Comparison of ENCODE assay signal across 12 cellular contexts in the genomic region with DNA sequence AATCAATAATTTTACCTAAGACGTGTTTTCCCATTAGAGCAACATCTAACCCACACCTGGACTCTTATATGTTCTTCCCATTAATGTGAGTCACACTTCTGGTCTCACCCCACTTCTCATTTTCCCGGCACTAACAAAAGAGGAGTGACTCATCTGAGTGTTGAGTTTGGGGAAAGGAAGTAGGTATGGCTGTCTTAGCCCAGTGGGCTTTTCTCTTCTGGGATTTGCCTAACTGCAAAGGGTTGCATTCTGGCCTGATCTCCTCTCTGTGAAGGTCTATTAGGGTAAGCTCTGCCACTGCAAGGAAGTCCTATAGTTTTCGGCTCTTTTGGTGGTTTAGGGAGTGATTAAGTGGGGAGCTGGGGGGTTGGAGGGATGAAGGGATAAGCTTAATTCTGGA.
DNase-seq lines count a peak whose midpoint lies in the region; ATAC-seq and TF ChIP-seq lines count a peak whose summit lies in the region.
"Had no signal": no experiment of that assay in that cellular context is flagged by ENCODE, and none has a peak within 500 bp of the region (broad histone marks: within the 10 kb centered on the region; RNA-seq: fewer than 3 reads in every experiment).

No MANE protein-coding gene starts in this region.

- TF ChIP-seq CTCF in dorsolateral prefrontal cortex (IDR thresholded peaks at IDR 0.05 in 54 of 56, conservative IDR thresholded peaks at IDR 0.05 in 2 of 56; ENCODE audit: low read depth in 1 of 56, partially characterized antibody in 56 of 56), result no peak

- peaks cover 1% of the 10 kb centered on the region for H3K9me3 Mint-ChIP-seq in activated T-helper 17 cell treated with anti-CD3 and anti-CD28 coated beads, Interleukin-2, amount 50 U/mL, for 72 hours
- H3K9me3 Mint-ChIP-seq: HFFc6 had no signal

- H3K4me3 Mint-ChIP-seq in activated T-helper 17 cell treated with anti-CD3 and anti-CD28 coated beads, Interleukin-2, amount 50 U/mL, for 72 hours, result no peak overlapping the region
- H3K4me3 Mint-ChIP-seq: HFFc6; stimulated activated memory B cell treated with anti-CD40 and anti-IgM and Interleukin-4, amounts not matched to agents 10 μg/mL and 1 μg/mL and 100 μg/mL, for 72 hours had no signal

- DNase-seq in COLO668 (lab: John Stamatoyannopoulos, UW; ENCODE audit: unreplicated experiment) (peak; percentile 15), HK-2 (ENCODE audit: unreplicated experiment) (peak; percentile 3), iris pigment epithelial cell (ENCODE audit: low read depth) (peak; percentile 73), NCI-H1436 (lab: John Stamatoyannopoulos, UW) (no peak), C1 segment of cervical spinal cord (lab: John Stamatoyannopoulos, UW) (no peak), dorsolateral prefrontal cortex (no peak)
- DNase-seq: heart left ventricle, HFFc6, NCI-H146 had no signal

- no peak overlapping the region for H3K4me3 ChIP-seq in dorsolateral prefrontal cortex
- H3K4me3 ChIP-seq: heart left ventricle had no signal

- no peaks in the 10 kb centered on the region for H3K27me3 ChIP-seq in dorsolateral prefrontal cortex
- H3K27me3 ChIP-seq: heart left ventricle had no signal

- H3K4me1 Mint-ChIP-seq in activated T-helper 17 cell treated with anti-CD3 and anti-CD28 coated beads, Interleukin-2, amount 50 U/mL, for 72 hours, result no peaks in the 10 kb centered on the region
- H3K4me1 Mint-ChIP-seq: stimulated activated memory B cell treated with anti-CD40 and anti-IgM and Interleukin-4, amounts not matched to agents 10 μg/mL and 1 μg/mL and 100 μg/mL, for 72 hours had no signal

- peak; percentile 47 for ATAC-seq in activated T-helper 17 cell treated with anti-CD3 and anti-CD28 coated beads, Interleukin-2, amount 50 U/mL, for 72 hours (replicated peaks)
- no peak for ATAC-seq in HG03139 (IDR thresholded peaks at IDR 0.05; ENCODE audit: unreplicated experiment)
- ATAC-seq: heart left ventricle; stimulated activated memory B cell treated with anti-CD40 and anti-IgM and Interleukin-4, amounts not matched to agents 10 μg/mL and 1 μg/mL and 100 μg/mL, for 72 hours had no signal

- intact Hi-C loops in dorsolateral prefrontal cortex (cut with DNase I), result no loop called here

- no peak overlapping the region for H3K27ac ChIP-seq in dorsolateral prefrontal cortex

- H3K36me3 Mint-ChIP-seq in activated T-helper 17 cell treated with anti-CD3 and anti-CD28 coated beads, Interleukin-2, amount 50 U/mL, for 72 hours (ENCODE audit: low read depth), result no peaks in the 10 kb centered on the region
- H3K36me3 Mint-ChIP-seq: stimulated activated memory B cell treated with anti-CD40 and anti-IgM and Interleukin-4, amounts not matched to agents 10 μg/mL and 1 μg/mL and 100 μg/mL, for 72 hours had no signal

- no peak overlapping the region for H3K27ac Mint-ChIP-seq in activated T-helper 17 cell treated with anti-CD3 and anti-CD28 coated beads, Interleukin-2, amount 50 U/mL, for 72 hours
- H3K27ac Mint-ChIP-seq: HFFc6; stimulated activated memory B cell treated with anti-CD40 and anti-IgM and Interleukin-4, amounts not matched to agents 10 μg/mL and 1 μg/mL and 100 μg/mL, for 72 hours had no signal

- H3K27me3 Mint-ChIP-seq in activated T-helper 17 cell treated with anti-CD3 and anti-CD28 coated beads, Interleukin-2, amount 50 U/mL, for 72 hours, result no peaks in the 10 kb centered on the region
- H3K27me3 Mint-ChIP-seq: stimulated activated memory B cell treated with anti-CD40 and anti-IgM and Interleukin-4, amounts not matched to agents 10 μg/mL and 1 μg/mL and 100 μg/mL, for 72 hours had no signal

Comparison
In these comparisons a context has a peak if more than half of its experiments do, and no peak if none do; other contexts are left out.
1. DNase-seq: peak in COLO668 (single experiment), HK-2 (single experiment) and iris pigment epithelial cell (single experiment); none in NCI-H1436 (single experiment), C1 segment of cervical spinal cord (0 of 14) and dorsolateral prefrontal cortex (0 of 10).